12 cellular contexts compared by ENCODE assay signal in the genomic region with DNA sequence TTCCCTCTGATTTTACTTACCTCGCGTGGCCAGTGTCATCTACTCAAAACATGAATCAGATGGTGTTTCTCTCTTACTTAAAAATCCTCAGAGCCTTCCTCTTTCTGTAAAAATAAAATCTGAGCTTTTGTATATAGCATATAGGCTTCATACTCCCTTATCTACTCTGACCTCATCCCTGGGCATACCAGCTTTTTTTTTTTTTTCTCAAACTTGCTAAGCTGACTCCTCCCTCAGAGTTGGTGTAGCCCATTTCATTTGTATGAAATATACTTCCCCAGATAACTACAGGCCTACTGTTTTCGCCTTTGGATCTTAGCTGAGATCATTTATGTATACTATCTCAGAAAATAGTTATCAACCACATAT.
DNase-seq lines count a peak whose midpoint lies in the region; ATAC-seq and TF ChIP-seq lines count a peak whose summit lies in the region.
"Had no signal": no experiment of that assay in that cellular context is flagged by ENCODE, and none has a peak within 500 bp of the region (broad histone marks: within the 10 kb centered on the region; RNA-seq: fewer than 3 reads in every experiment).

No MANE protein-coding gene starts in this region.

- no peak overlapping the region for H3K4ac ChIP-seq in IMR-90 (ENCODE audit: low read depth, low read length)

- H3K4me3 ChIP-seq in IMR-90 (ENCODE audit: insufficient read depth, low read depth, low read length) = no peak overlapping the region
- H3K4me3 ChIP-seq in fibroblast of the aortic adventitia (ENCODE audit: low read depth, low read length) = no peak overlapping the region
- H3K4me3 ChIP-seq in uterus = no peak overlapping the region
- H3K4me3 ChIP-seq: MG63, sigmoid colon had no signal

- TF ChIP-seq POLR2A in IMR-90 (IDR thresholded peaks at IDR 0.05; ENCODE audit: low read depth, low read length) = no peak
- no peak for TF ChIP-seq POLR2A in uterus (IDR thresholded peaks at IDR 0.05)

- no peak overlapping the region for H3K14ac ChIP-seq in IMR-90 (replicated peaks; ENCODE audit: low read depth, low read length)

- H3K9me3 ChIP-seq in IMR-90 (ENCODE audit: control insufficient read depth, insufficient read depth, low read length) = no peaks in the 10 kb centered on the region
- H3K9me3 ChIP-seq in uterus = no peaks in the 10 kb centered on the region
- H3K9me3 ChIP-seq: MG63, sigmoid colon had no signal

- no peak overlapping the region for H2BK20ac ChIP-seq in IMR-90 (ENCODE audit: low read depth, low read length)

- CTCF ChIA-PET in IMR-90 (lab: Yijun Ruan, JAX) = interaction anchor here (0.6 kb wide), 1 partner anchor 203 kb away, joined by 3 read pairs; no protein-coding TSS in a partner anchor

- in situ Hi-C loops in IMR-90 (cut with MboI; ENCODE audit: low sequenced_read_pairs) = no loop called here

- H4K5ac ChIP-seq in IMR-90 (ENCODE audit: low read depth, low read length) = no peak overlapping the region

- no peaks in the 10 kb centered on the region for H4K20me1 ChIP-seq in IMR-90 (ENCODE audit: insufficient read depth, low read length)

- TF ChIP-seq RAD21 in IMR-90 (IDR thresholded peaks at IDR 0.05; ENCODE audit: low read length) = no peak

- H2BK120ac ChIP-seq in IMR-90 (ENCODE audit: low read depth, low read length) = no peak overlapping the region

- no peak overlapping the region for H2AFZ ChIP-seq in IMR-90 (replicated peaks; ENCODE audit: low read length, poor library complexity)

- no peak overlapping the region for H2AK9ac ChIP-seq in IMR-90 (replicated peaks; ENCODE audit: low read depth, low read length, poor library complexity)

- H2BK5ac ChIP-seq in IMR-90 (ENCODE audit: low read depth, low read length, poor library complexity, severe bottlenecking) = no peak overlapping the region

- H3K4me1 ChIP-seq in IMR-90 (ENCODE audit: control insufficient read depth, insufficient read depth, low read length) = no peaks in the 10 kb centered on the region
- no peaks in the 10 kb centered on the region for H3K4me1 ChIP-seq in uterus
- H3K4me1 ChIP-seq: sigmoid colon had no signal

- intact Hi-C loops in IMR-90 (cut with micrococcal nuclease) (no loop called here), uterus (cut with DNase I; ENCODE audit: low total_unique reads) (no loop called here)

- no peak overlapping the region for H3K9ac ChIP-seq in IMR-90 (ENCODE audit: low read depth, low read length)

- H3K23ac ChIP-seq in IMR-90 (ENCODE audit: low read depth, low read length) = no peak overlapping the region

- TF ChIP-seq CTCF in IMR-90 (conservative IDR thresholded peaks at IDR 0.05; ENCODE audit: low read depth, low read length) (no peak), fibroblast of the aortic adventitia (IDR thresholded peaks at IDR 0.05; ENCODE audit: insufficient read depth, low read length) (no peak), uterus (IDR thresholded peaks at IDR 0.05) (no peak)

- BruUV-seq in IMR-90 (replicated peaks; lab: Mats Ljungman, UMichigan) = no TSS peak

- no CpG with 5 or more reads among the region's 3 CpGs for WGBS in IMR-90 (ENCODE audit: extremely low coverage in 2 of 2, insufficient read length in 1 of 2), 2 experiments

- no peaks in the 10 kb centered on the region for H3K36me3 ChIP-seq in IMR-90 (ENCODE audit: control insufficient read depth, insufficient read depth, low read length)
- no peaks in the 10 kb centered on the region for H3K36me3 ChIP-seq in uterus
- H3K36me3 ChIP-seq: MG63, sigmoid colon had no signal

- ATAC-seq in GM18907 (IDR thresholded peaks at IDR 0.05; ENCODE audit: unreplicated experiment) (peak; percentile 51), HG02623 (IDR thresholded peaks at IDR 0.05; ENCODE audit: unreplicated experiment) (peak; percentile 27), IMR-90 (ENCODE audit: low read depth) (peak; percentile 71)
- ATAC-seq: CD8-positive, alpha-beta T cell had no signal

- H3K18ac ChIP-seq in IMR-90 (ENCODE audit: low read depth, low read length) = no peak overlapping the region

- dilution Hi-C loops in IMR-90 (cut with HindIII; ENCODE audit: low sequenced_read_pairs, unreplicated experiment) = no loop called here

- H3K27me3 ChIP-seq in IMR-90 (ENCODE audit: control insufficient read depth, insufficient read depth, low read length) (no peaks in the 10 kb centered on the region), uterus (no peaks in the 10 kb centered on the region)
- H3K27me3 ChIP-seq: MG63, sigmoid colon had no signal

- POLR2A ChIA-PET in IMR-90 (lab: Charles Lee; ENCODE audit: unreplicated experiment) = no interaction called here

- no peaks in the 10 kb centered on the region for H3K79me1 ChIP-seq in IMR-90 (ENCODE audit: low read depth in 1 of 2, low read length in 2 of 2)

- no peak overlapping the region for H2BK15ac ChIP-seq in IMR-90 (ENCODE audit: low read depth, low read length)

- no peak overlapping the region for H3K4me2 ChIP-seq in IMR-90 (ENCODE audit: low read depth, low read length)

- no peak overlapping the region for H3K27ac ChIP-seq in IMR-90 (ENCODE audit: insufficient read depth, low read length)
- no peak overlapping the region for H3K27ac ChIP-seq in uterus
- H3K27ac ChIP-seq: sigmoid colon had no signal

- no peak overlapping the region for H2AK5ac ChIP-seq in IMR-90 (ENCODE audit: low read depth, low read length)

- H3K9me1 ChIP-seq in IMR-90 (ENCODE audit: insufficient read depth, low read length) = no peaks in the 10 kb centered on the region

- DNase-seq in IMR-90 (peak; percentile 68), fibroblast of the aortic adventitia (ENCODE audit: low read depth) (peak; percentile 67), NCI-H2196 treated with DMSO at 0.1 percent for 48 hours (lab: John Stamatoyannopoulos, UW; ENCODE audit: unreplicated experiment) (no peak), glomerular visceral epithelial cell (ENCODE audit: extremely low spot score) (no peak), uterus (no peak)
- DNase-seq in activated T-cell treated with anti-CD3 and anti-CD28 coated beads, Interleukin-2, amount 50 U/mL, for 1 hour = no peak
- DNase-seq: activated CD8-positive, alpha-beta memory T cell treated with anti-CD3 and anti-CD28 coated beads, Interleukin-2, amount 50 U/mL, for 4 hours; CD8-positive, alpha-beta T cell; MG63; sigmoid colon had no signal

- H4K8ac ChIP-seq in IMR-90 (ENCODE audit: low read depth in 2 of 2, low read length in 2 of 2) = no peak overlapping the region

- H3K56ac ChIP-seq in IMR-90 (ENCODE audit: extremely low read depth, insufficient read depth, low read length) = no peak overlapping the region

- H4K91ac ChIP-seq in IMR-90 (ENCODE audit: insufficient read depth, low read depth, low read length) = no peak overlapping the region

TF ChIP-seq in IMR-90, 13 proteins besides CTCF, POLR2A, EP300 and RAD21:
- TF ChIP-seq CEBPB (IDR thresholded peaks at IDR 0.05; ENCODE audit: low read depth, low read length) = no peak
- TF ChIP-seq, protein P1, sequence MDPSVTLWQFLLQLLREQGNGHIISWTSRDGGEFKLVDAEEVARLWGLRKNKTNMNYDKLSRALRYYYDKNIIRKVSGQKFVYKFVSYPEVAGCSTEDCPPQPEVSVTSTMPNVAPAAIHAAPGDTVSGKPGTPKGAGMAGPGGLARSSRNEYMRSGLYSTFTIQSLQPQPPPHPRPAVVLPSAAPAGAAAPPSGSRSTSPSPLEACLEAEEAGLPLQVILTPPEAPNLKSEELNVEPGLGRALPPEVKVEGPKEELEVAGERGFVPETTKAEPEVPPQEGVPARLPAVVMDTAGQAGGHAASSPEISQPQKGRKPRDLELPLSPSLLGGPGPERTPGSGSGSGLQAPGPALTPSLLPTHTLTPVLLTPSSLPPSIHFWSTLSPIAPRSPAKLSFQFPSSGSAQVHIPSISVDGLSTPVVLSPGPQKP (IDR thresholded peaks at IDR 0.05; ENCODE audit: borderline replicate concordance, low read depth, low read length) = no peak

Comparison
In these comparisons a context has a peak if more than half of its experiments do, and no peak if none do; other contexts are left out.
1. DNase-seq: peak in IMR-90 (single experiment) and fibroblast of the aortic adventitia (single experiment); none in NCI-H2196 treated with DMSO at 0.1 percent for 48 hours (single experiment), glomerular visceral epithelial cell (single experiment), activated T-cell treated with anti-CD3 and anti-CD28 coated beads, Interleukin-2, amount 50 U/mL, for 1 hour (single experiment) and uterus (0 of 2).
2. Peak in every context shown above with its lines, with median percentiles within 50 percentile points of each other: ATAC-seq.